ENCODE assay signal across 22 cellular contexts in the genomic region with DNA sequence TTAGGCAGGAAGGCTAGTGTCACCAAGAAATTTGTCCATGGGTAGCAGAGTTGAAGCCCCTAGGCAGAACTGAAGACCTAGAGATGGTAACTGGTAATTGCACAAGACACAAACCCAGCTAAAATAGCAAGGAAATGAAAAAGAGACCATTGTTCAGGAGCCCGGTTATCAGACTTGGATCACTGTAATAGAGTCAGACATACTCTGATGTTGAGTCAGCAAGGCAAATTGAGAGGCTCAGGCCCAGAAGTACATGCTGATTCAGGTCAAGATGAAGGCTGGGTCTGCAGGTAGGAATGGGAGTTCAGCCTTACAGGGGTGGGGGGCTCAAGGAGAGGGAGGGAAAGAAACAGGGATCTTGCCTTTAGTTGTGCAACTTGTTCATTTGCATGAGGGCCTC. TPM values are rescaled to one million over a fixed set of nuclear protein-coding genes. Genes with fewer than 3 reads are reported as not detected.
DNase-seq lines count a peak whose midpoint lies in the region; ATAC-seq, FAIRE-seq and TF ChIP-seq lines count a peak whose summit lies in the region.
"Had no signal": no experiment of that assay in that cellular context is flagged by ENCODE, and none has a peak within 500 bp of the region (broad histone marks: within the 10 kb centered on the region; RNA-seq: fewer than 3 reads in every experiment).

No MANE protein-coding gene starts in this region.

- H3K4me2 ChIP-seq in endothelial cell of umbilical vein (ENCODE audit: insufficient read depth, low read length): no peak overlapping the region
- no peak overlapping the region for H3K4me2 ChIP-seq in smooth muscle cell

- H3K9me1 ChIP-seq in endothelial cell of umbilical vein (replicated peaks; ENCODE audit: control insufficient read depth, extremely low read depth, insufficient read depth, low read length): no peaks in the 10 kb centered on the region

- 67% methylated on average over 1 of the region's 1 CpG for WGBS in smooth muscle cell (ENCODE audit: low lambda C conversion rate)

- DNase-seq in left ventricle myocardium inferior (no peak), Right ventricle myocardium inferior (ENCODE audit: missing footprints) (no peak), RWPE2 (ENCODE audit: low spot score) (no peak), endothelial cell of umbilical vein (ENCODE audit: low read depth, low spot score) (peak; percentile 16), smooth muscle cell (lab: John Stamatoyannopoulos, UW; ENCODE audit: unreplicated experiment) (no peak), NCI-H2171 treated with DMSO at 0.1 percent for 48 hours (lab: John Stamatoyannopoulos, UW) (no peak), T-helper 2 cell (no peak), OCI-M2 (lab: John Stamatoyannopoulos, UW; ENCODE audit: unreplicated experiment) (no peak)
- DNase-seq: activated CD4-positive, alpha-beta T cell treated with anti-CD3 and anti-CD28 coated beads, Interleukin-2, amount 50 U/mL, for 1 hour; activated naive CD4-positive, alpha-beta T cell; aorta; BE2C; endodermal cell; GDM1; HCEC 1CT; MG63; NCI-H1436 treated with DMSO at 0.1 percent for 48 hours; NCI-H2171; spleen; stimulated activated CD8-positive, alpha-beta memory T cell treated with anti-CD3 and anti-CD28 coated beads, Interleukin-4, amount 100 ng/mL, for 48 hours had no signal

- H3K9me3 ChIP-seq in left ventricle myocardium inferior (replicated peaks) (no peaks in the 10 kb centered on the region), RWPE2 (ENCODE audit: severe bottlenecking) (no peaks in the 10 kb centered on the region), endothelial cell of umbilical vein (replicated peaks; ENCODE audit: control insufficient read depth, insufficient read depth, low read length) (no peaks in the 10 kb centered on the region), smooth muscle cell (replicated peaks; ENCODE audit: low read depth) (no peaks in the 10 kb centered on the region)
- H3K9me3 ChIP-seq: BE2C, MG63, prostate gland, spleen had no signal

- CTCF ChIA-PET in endothelial cell of umbilical vein (lab: Charles Lee): no interaction called here

- H3K4me1 ChIP-seq in left ventricle myocardium inferior: peaks cover 60% of the 10 kb centered on the region
- H3K4me1 ChIP-seq in RWPE2 (ENCODE audit: insufficient read depth, poor library complexity, severe bottlenecking): peaks cover 27% of the 10 kb centered on the region
- peaks cover 19% of the 10 kb centered on the region for H3K4me1 ChIP-seq in endothelial cell of umbilical vein (ENCODE audit: control insufficient read depth, extremely low read depth, insufficient read depth, low read length)
- no peaks in the 10 kb centered on the region for H3K4me1 ChIP-seq in smooth muscle cell (ENCODE audit: low read depth)
- H3K4me1 ChIP-seq: BE2C, prostate gland had no signal

- TF ChIP-seq CTCF in left ventricle myocardium inferior (IDR thresholded peaks at IDR 0.05; ENCODE audit: borderline replicate concordance) (no peak), RWPE2 (IDR thresholded peaks at IDR 0.05; ENCODE audit: poor library complexity, severe bottlenecking) (no peak), endothelial cell of umbilical vein (IDR thresholded peaks at IDR 0.05; ENCODE audit: extremely low read depth in 1 of 2, insufficient read depth in 1 of 2, low read depth in 1 of 2, low read length in 2 of 2) (no peak), smooth muscle cell (IDR thresholded peaks at IDR 0.05; ENCODE audit: borderline replicate concordance, insufficient read depth, poor library complexity, severe bottlenecking) (no peak)

- no peaks in the 10 kb centered on the region for H3F3A ChIP-seq in smooth muscle cell (ENCODE audit: low read depth)

- ATAC-seq in Right ventricle myocardium inferior (no peak), RWPE2 (ENCODE audit: low read depth) (peak; percentile 86)

- no peaks in the 10 kb centered on the region for H3K27me3 ChIP-seq in left ventricle myocardium inferior (ENCODE audit: low read depth)
- H3K27me3 ChIP-seq in RWPE2 (ENCODE audit: insufficient read depth, poor library complexity, severe bottlenecking): no peaks in the 10 kb centered on the region
- H3K27me3 ChIP-seq in endothelial cell of umbilical vein (ENCODE audit: control insufficient read depth in 2 of 2, insufficient read depth in 2 of 2, low read length in 2 of 2): no peaks in the 10 kb centered on the region
- no peaks in the 10 kb centered on the region for H3K27me3 ChIP-seq in smooth muscle cell (ENCODE audit: low read depth)
- H3K27me3 ChIP-seq: BE2C had no signal

- BruUV-seq in endothelial cell of umbilical vein (replicated peaks; lab: Mats Ljungman, UMichigan): no TSS peak

- H3K9ac ChIP-seq in endothelial cell of umbilical vein (replicated peaks; ENCODE audit: extremely low read depth, insufficient read depth, low read length) (no peak overlapping the region), smooth muscle cell (ENCODE audit: low read depth) (no peak overlapping the region)

- FAIRE-seq in endothelial cell of umbilical vein (lab: Jason Lieb, UNC): no peak
- FAIRE-seq: A204.1 had no signal

- peak overlapping the region; percentile 97 for H3K27ac ChIP-seq in left ventricle myocardium inferior (replicated peaks)
- H3K27ac ChIP-seq in RWPE2 (ENCODE audit: poor library complexity, severe bottlenecking): peak overlapping the region; percentile 75
- H3K27ac ChIP-seq in endothelial cell of umbilical vein (ENCODE audit: insufficient read depth, low read depth, low read length): no peak overlapping the region
- peak overlapping the region; percentile 59 for H3K27ac ChIP-seq in smooth muscle cell (ENCODE audit: low read depth)
- H3K27ac ChIP-seq: prostate gland, spleen had no signal

- TF ChIP-seq POLR2A in endothelial cell of umbilical vein (IDR thresholded peaks at IDR 0.05; ENCODE audit: low read depth, low read length): no peak

- intact Hi-C loops in left ventricle myocardium inferior (cut with micrococcal nuclease) (loop anchor here (10.0 kb wide), 1 partner anchor 45 kb away; no protein-coding TSS in a partner anchor), Right ventricle myocardium inferior (cut with DNase I) (no loop called here), endothelial cell of umbilical vein (cut with micrococcal nuclease) (loop anchor here (10.0 kb wide), 2 partner anchors 555 to 805 kb away; no protein-coding TSS in a partner anchor)

- H3K79me2 ChIP-seq in endothelial cell of umbilical vein (ENCODE audit: control insufficient read depth, insufficient read depth, low read length): no peaks in the 10 kb centered on the region
- no peaks in the 10 kb centered on the region for H3K79me2 ChIP-seq in smooth muscle cell (ENCODE audit: low read depth)

- POLR2A ChIA-PET in endothelial cell of umbilical vein (lab: Charles Lee): no interaction called here

- no peak overlapping the region for H2AFZ ChIP-seq in endothelial cell of umbilical vein (ENCODE audit: low read depth, low read length)
- H2AFZ ChIP-seq in smooth muscle cell (ENCODE audit: low read depth): no peak overlapping the region

- H4K20me1 ChIP-seq in endothelial cell of umbilical vein (replicated peaks; ENCODE audit: control insufficient read depth, extremely low read depth, insufficient read depth, low read length) (no peaks in the 10 kb centered on the region), smooth muscle cell (ENCODE audit: low read depth) (no peaks in the 10 kb centered on the region)

- dilution Hi-C loops in endothelial cell of umbilical vein (cut with MboI; ENCODE audit: extremely low pct_ligation_motif_present, low sequenced_read_pairs): no loop called here

- no peak overlapping the region for H3K4me3 ChIP-seq in left ventricle myocardium inferior
- H3K4me3 ChIP-seq in RWPE2 (ENCODE audit: severe bottlenecking): no peak overlapping the region
- no peak overlapping the region for H3K4me3 ChIP-seq in endothelial cell of umbilical vein (replicated peaks in 1 of 3; ENCODE audit: insufficient read depth in 1 of 3, low read depth in 1 of 3, low read length in 3 of 3)
- no peak overlapping the region for H3K4me3 ChIP-seq in smooth muscle cell
- H3K4me3 ChIP-seq: MG63, prostate gland, spleen had no signal

- no peaks in the 10 kb centered on the region for H3K36me3 ChIP-seq in left ventricle myocardium inferior
- no peaks in the 10 kb centered on the region for H3K36me3 ChIP-seq in RWPE2 (ENCODE audit: low read depth)
- no peaks in the 10 kb centered on the region for H3K36me3 ChIP-seq in endothelial cell of umbilical vein (ENCODE audit: control insufficient read depth in 2 of 2, extremely low read depth in 1 of 2, insufficient read depth in 2 of 2, low read length in 2 of 2)
- H3K36me3 ChIP-seq in smooth muscle cell (ENCODE audit: low read depth): no peaks in the 10 kb centered on the region
- H3K36me3 ChIP-seq: BE2C, MG63, prostate gland, spleen had no signal

TF ChIP-seq in endothelial cell of umbilical vein, 7 proteins besides CTCF, POLR2A, EP300 and RAD21 (continues in another document):
- TF ChIP-seq POLR2AphosphoS5 (IDR thresholded peaks at IDR 0.05; ENCODE audit: insufficient read depth, low read depth, low read length) (no peak), EZH2 (IDR thresholded peaks at IDR 0.05; ENCODE audit: borderline replicate concordance, low read depth, low read length, severe bottlenecking) (no peak)

RNA-seq across cellular contexts. Expression of gene TMEM242, which starts 6.5 kb away (rescaled TPM):
- 19.8 TPM for total RNA-seq in left ventricle myocardium inferior
- 19.4 TPM for total RNA-seq in Right ventricle myocardium inferior
- total RNA-seq in endothelial cell of umbilical vein: 15.3 and 15.5 TPM in 2 replicates
- 3.4 and 5.3 TPM in 2 replicates for polyA plus RNA-seq in endothelial cell of umbilical vein
- 7.4 TPM in 2 replicates for polyA plus RNA-seq in endothelial cell of umbilical vein (2011; cell fraction: cytosol; rRNA removed)
- 5.9 and 8.9 TPM in 2 replicates for polyA plus RNA-seq in endothelial cell of umbilical vein (2011; cell fraction: nucleus; rRNA removed)
- 8.0 and 10.3 TPM in 2 replicates for polyA plus RNA-seq in endothelial cell of umbilical vein (2012)
- 5.8 and 6.6 TPM in 2 replicates for polyA minus RNA-seq in endothelial cell of umbilical vein
- polyA minus RNA-seq in endothelial cell of umbilical vein (2011; cell fraction: cytosol; rRNA and poly(A)+ RNA removed): 1.5 TPM
- polyA minus RNA-seq in endothelial cell of umbilical vein (2011; cell fraction: nucleus; rRNA and poly(A)+ RNA removed): 6.4 and 11.2 TPM in 2 replicates
- 7.0 and 7.8 TPM in 2 replicates for total RNA-seq in smooth muscle cell
- 12.0 and 13.3 TPM in 2 replicates for polyA plus RNA-seq in smooth muscle cell

RNA-seq across cellular contexts. Expression of gene ZDHHC14, which starts 51.2 kb away (rescaled TPM):
- total RNA-seq in left ventricle myocardium inferior: 10.0 TPM
- 12.7 TPM for total RNA-seq in Right ventricle myocardium inferior
- total RNA-seq in endothelial cell of umbilical vein: 23.0 and 23.6 TPM in 2 replicates
- 25.6 and 31.8 TPM in 2 replicates for polyA plus RNA-seq in endothelial cell of umbilical vein
- 9.7 and 13.7 TPM in 2 replicates for polyA plus RNA-seq in endothelial cell of umbilical vein (2011; cell fraction: cytosol; rRNA removed)
- 19.8 and 21.3 TPM in 2 replicates for polyA plus RNA-seq in endothelial cell of umbilical vein (2011; cell fraction: nucleus; rRNA removed)
- 14.4 and 16.6 TPM in 2 replicates for polyA plus RNA-seq in endothelial cell of umbilical vein (2012)
- 18.6 and 24.5 TPM in 2 replicates for polyA minus RNA-seq in endothelial cell of umbilical vein
- polyA minus RNA-seq in endothelial cell of umbilical vein (2011; cell fraction: cytosol; rRNA and poly(A)+ RNA removed): 3.3 TPM
- polyA minus RNA-seq in endothelial cell of umbilical vein (2011; cell fraction: nucleus; rRNA and poly(A)+ RNA removed): 22.9 and 24.9 TPM in 2 replicates
- total RNA-seq in smooth muscle cell: 1.3 TPM in 2 replicates
- polyA plus RNA-seq in smooth muscle cell: 1.6 and 4.2 TPM in 2 replicates
